Comparison of ENCODE assay signal across 37 cellular contexts in genomic region chr1:165474196-165474595, GRCh38. TPM values are rescaled to one million over a fixed set of nuclear protein-coding genes. Genes with fewer than 3 reads are reported as not detected.
A peak's percentile ranks its signal among the peaks of the same experiment; 100 is the strongest.
DNase-seq lines count a peak whose midpoint lies in the region; ATAC-seq and TF ChIP-seq lines count a peak whose summit lies in the region.
"Had no signal": no experiment of that assay in that cellular context is flagged by ENCODE, and none has a peak within 500 bp of the region (broad histone marks: within the 10 kb centered on the region; RNA-seq: fewer than 3 reads in every experiment).

No MANE protein-coding gene starts in this region.

- no peak for TF ChIP-seq EP300 in esophagus muscularis mucosa (IDR thresholded peaks at IDR 0.05)

- peak; percentile 17 for ATAC-seq in stimulated activated naive CD8-positive, alpha-beta T cell treated with anti-CD3 and anti-CD28 coated beads, Interleukin-15, amount 100 ng/mL, for 72 hours
- no peak for ATAC-seq in stimulated activated naive CD8-positive, alpha-beta T cell treated with anti-CD3 and anti-CD28 coated beads, Interleukin-15, Interleukin-2, amounts not matched to agents 100 U/mL and 50 U/mL, for 24 hours
- ATAC-seq in left lung (peak; percentile 35), GM18511 (IDR thresholded peaks at IDR 0.05; ENCODE audit: unreplicated experiment) (no peak)
- ATAC-seq: A549; CD8-positive, alpha-beta T cell had no signal

- H3K9me3 Mint-ChIP-seq in stimulated activated naive CD8-positive, alpha-beta T cell treated with anti-CD3 and anti-CD28 coated beads, Interleukin-15, amount 100 ng/mL, for 72 hours = no peaks in the 10 kb centered on the region
- H3K9me3 Mint-ChIP-seq: CD14-positive monocyte; CD4-positive, alpha-beta T cell; CD8-positive, alpha-beta memory T cell; CD8-positive, alpha-beta T cell had no signal

- no peak for TF ChIP-seq POLR2A in esophagus muscularis mucosa (IDR thresholded peaks at IDR 0.05; ENCODE audit: low read depth)

- H3K27me3 ChIP-seq in esophagus muscularis mucosa = no peaks in the 10 kb centered on the region
- H3K27me3 ChIP-seq in left lung = no peaks in the 10 kb centered on the region
- H3K27me3 ChIP-seq: BE2C; BLaER1; BLaER1 treated with 17β-estradiol and CSF1 and Interleukin-3, amounts not matched to agents 10 nM and 100 nM had no signal

- peaks cover 38% of the 10 kb centered on the region for H3K27me3 Mint-ChIP-seq in stimulated activated naive CD8-positive, alpha-beta T cell treated with anti-CD3 and anti-CD28 coated beads, Interleukin-15, amount 100 ng/mL, for 72 hours

- H3K27ac Mint-ChIP-seq in stimulated activated naive CD8-positive, alpha-beta T cell treated with anti-CD3 and anti-CD28 coated beads, Interleukin-15, amount 100 ng/mL, for 72 hours = no peak overlapping the region
- H3K27ac Mint-ChIP-seq: B cell; CD14-positive monocyte; CD4-positive, alpha-beta memory T cell; CD4-positive, alpha-beta T cell; CD4-positive, CD25-positive, alpha-beta regulatory T cell; CD8-positive, alpha-beta memory T cell; CD8-positive, alpha-beta T cell had no signal

- intact Hi-C loops in esophagus muscularis mucosa (cut with DNase I) = no loop called here
- intact Hi-C loops in left lung (cut with DNase I) = no loop called here

- H3K9me3 ChIP-seq in esophagus muscularis mucosa (no peaks in the 10 kb centered on the region), left lung (no peaks in the 10 kb centered on the region)
- H3K9me3 ChIP-seq: A549; BE2C; BLaER1; BLaER1 treated with 17β-estradiol and CSF1 and Interleukin-3, amounts not matched to agents 10 nM and 100 nM; Caco-2 had no signal

- H3K27ac ChIP-seq in esophagus muscularis mucosa (replicated peaks in 1 of 4) (no peak overlapping the region), left lung (no peak overlapping the region)
- H3K27ac ChIP-seq: 22Rv1; A549; BLaER1; BLaER1 treated with 17β-estradiol and CSF1 and Interleukin-3, amounts not matched to agents 10 nM and 100 nM; C4-2B had no signal

- H3K4me1 ChIP-seq in esophagus muscularis mucosa = no peaks in the 10 kb centered on the region
- no peaks in the 10 kb centered on the region for H3K4me1 ChIP-seq in left lung
- H3K4me1 ChIP-seq: A549, BE2C, BLaER1, Caco-2 had no signal

- no peak for DNase-seq in stimulated activated naive CD8-positive, alpha-beta T cell treated with anti-CD3 and anti-CD28 coated beads, Interleukin-15, amount 100 ng/mL, for 72 hours
- no peak for DNase-seq in stimulated activated naive CD8-positive, alpha-beta T cell treated with anti-CD3 and anti-CD28 coated beads, Interleukin-15, Interleukin-2, amounts not matched to agents 100 U/mL and 50 U/mL, for 24 hours
- DNase-seq in esophagus muscularis mucosa (ENCODE audit: extremely low spot score) = peak; percentile 90
- DNase-seq in left lung = no peak
- DNase-seq in putamen (ENCODE audit: low spot score) = peak; percentile 40
- DNase-seq in stimulated activated naive CD4-positive, alpha-beta T cell (lab: John Stamatoyannopoulos, UW) = no peak
- DNase-seq in SW 1271 (lab: John Stamatoyannopoulos, UW) = no peak
- DNase-seq: 8988T; ACHN; AML-193; BE2C; C1 segment of cervical spinal cord; Caco-2; Calu3; CD4-positive, alpha-beta memory T cell; CD4-positive, alpha-beta T cell; CD4-positive, CD25-positive, alpha-beta regulatory T cell; CD8-positive, alpha-beta memory T cell; CD8-positive, alpha-beta T cell; COR-L47; DMS 273 treated with DMSO at 0.1 percent for 48 hours; DMS153; DMS53; DMS79; DMS79 treated with DMSO at 0.1 percent for 48 hours; DND-41; EL had no signal

- no peak overlapping the region for H3K4me3 Mint-ChIP-seq in stimulated activated naive CD8-positive, alpha-beta T cell treated with anti-CD3 and anti-CD28 coated beads, Interleukin-15, amount 100 ng/mL, for 72 hours
- H3K4me3 Mint-ChIP-seq: B cell; CD14-positive monocyte; CD4-positive, alpha-beta memory T cell; CD4-positive, alpha-beta T cell; CD4-positive, CD25-positive, alpha-beta regulatory T cell; CD8-positive, alpha-beta memory T cell; CD8-positive, alpha-beta T cell had no signal

- TF ChIP-seq CTCF in esophagus muscularis mucosa (IDR thresholded peaks at IDR 0.05) = no peak
- TF ChIP-seq CTCF in left lung (IDR thresholded peaks at IDR 0.05) = no peak

- H3K36me3 ChIP-seq in esophagus muscularis mucosa (no peaks in the 10 kb centered on the region), left lung (no peaks in the 10 kb centered on the region)
- H3K36me3 ChIP-seq: BE2C; BLaER1; BLaER1 treated with 17β-estradiol and CSF1 and Interleukin-3, amounts not matched to agents 10 nM and 100 nM had no signal

- no peaks in the 10 kb centered on the region for H3K4me1 Mint-ChIP-seq in stimulated activated naive CD8-positive, alpha-beta T cell treated with anti-CD3 and anti-CD28 coated beads, Interleukin-15, amount 100 ng/mL, for 72 hours
- H3K4me1 Mint-ChIP-seq: B cell; CD14-positive monocyte; CD4-positive, alpha-beta memory T cell; CD4-positive, CD25-positive, alpha-beta regulatory T cell; CD8-positive, alpha-beta memory T cell had no signal

- 94% methylated on average over 2 of the region's 2 CpGs for WGBS in esophagus muscularis mucosa

- H3K4me3 ChIP-seq in esophagus muscularis mucosa (no peak overlapping the region), left lung (no peak overlapping the region)
- H3K4me3 ChIP-seq: A549; BLaER1; BLaER1 treated with 17β-estradiol and CSF1 and Interleukin-3, amounts not matched to agents 10 nM and 100 nM had no signal

RNA-seq across cellular contexts. Expression of gene RXRG, which starts 29.3 kb away (rescaled TPM):
- total RNA-seq in esophagus muscularis mucosa (1 to 10 TPM; 1.7 to 3.9 (median 2.5) TPM), left lung (1 to 10 TPM; 1.1 to 1.8 TPM)
- total RNA-seq: A172; A673; B cell; Caco-2; Calu3; CD4-positive, alpha-beta memory T cell; CD4-positive, alpha-beta T cell; CD4-positive, CD25-positive, alpha-beta regulatory T cell; CD8-positive, alpha-beta memory T cell; CD8-positive, alpha-beta T cell had no signal

Comparison
In these comparisons a context has a peak if more than half of its experiments do, and no peak if none do; other contexts are left out.
1. ATAC-seq: peak in stimulated activated naive CD8-positive, alpha-beta T cell treated with anti-CD3 and anti-CD28 coated beads, Interleukin-15, amount 100 ng/mL, for 72 hours (single experiment) and left lung (single experiment); none in stimulated activated naive CD8-positive, alpha-beta T cell treated with anti-CD3 and anti-CD28 coated beads, Interleukin-15, Interleukin-2, amounts not matched to agents 100 U/mL and 50 U/mL, for 24 hours (single experiment) and GM18511 (single experiment).
2. DNase-seq: peak in esophagus muscularis mucosa (single experiment) and putamen (single experiment); none in stimulated activated naive CD8-positive, alpha-beta T cell treated with anti-CD3 and anti-CD28 coated beads, Interleukin-15, amount 100 ng/mL, for 72 hours (0 of 2), stimulated activated naive CD8-positive, alpha-beta T cell treated with anti-CD3 and anti-CD28 coated beads, Interleukin-15, Interleukin-2, amounts not matched to agents 100 U/mL and 50 U/mL, for 24 hours (single experiment), left lung (0 of 2), stimulated activated naive CD4-positive, alpha-beta T cell (0 of 6) and SW 1271 (0 of 2).